18 cellular contexts compared by ENCODE assay signal in the genomic region with DNA sequence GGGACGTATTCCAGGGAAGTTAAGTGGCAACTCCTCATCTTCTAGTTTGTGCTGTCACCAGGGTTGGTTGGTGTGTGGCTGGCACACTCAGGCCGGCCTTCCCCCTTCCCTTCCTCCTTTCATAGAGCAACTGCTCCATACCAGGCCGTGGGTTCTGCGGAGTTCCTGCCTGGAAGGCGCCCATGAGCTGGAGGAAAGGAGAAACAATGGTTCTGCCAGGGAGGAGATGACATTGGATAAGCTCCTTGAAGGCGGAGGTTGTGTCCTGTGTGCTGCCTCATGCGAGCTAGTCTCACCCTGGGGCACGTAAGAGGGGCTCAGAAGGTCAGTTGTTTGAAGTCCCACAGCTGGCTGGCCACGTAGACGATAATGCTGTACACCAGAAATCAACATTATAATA. TPM values are rescaled to one million over a fixed set of nuclear protein-coding genes. Genes with fewer than 3 reads are reported as not detected.
"Had no signal": no experiment of that assay in that cellular context is flagged by ENCODE, and none has a peak within 500 bp of the region (broad histone marks: within the 10 kb centered on the region; RNA-seq: fewer than 3 reads in every experiment).

No MANE protein-coding gene starts in this region.

- H3K4me1 ChIP-seq: psoas muscle had no signal

- ATAC-seq: foreskin keratinocyte; left lobe of liver; natural killer cell treated with Interleukin-12 subunit alpha and Interleukin-12 subunit beta and Interleukin-15 and Interleukin-18, amount 100 ng/mL, for 72 hours; psoas muscle; sciatic nerve; stimulated activated naive CD8-positive, alpha-beta T cell treated with anti-CD3 and anti-CD28 coated beads, Interleukin-15, amount 100 ng/mL, for 72 hours had no signal

- H3K36me3 Mint-ChIP-seq: activated naive CD8-positive, alpha-beta T cell treated with anti-CD3 and anti-CD28 coated beads, Interleukin-2, amount 10 ng/mL, durations not matched to agents 7 days and 5 days; natural killer cell treated with Interleukin-12 subunit alpha and Interleukin-12 subunit beta and Interleukin-15 and Interleukin-18, amount 100 ng/mL, for 72 hours had no signal

- H3K4me3 ChIP-seq: psoas muscle, testis, uterus had no signal

- H3K27ac ChIP-seq: foreskin keratinocyte, psoas muscle, testis had no signal

- H3K36me3 ChIP-seq: uterus had no signal

- DNase-seq: activated CD4-positive, alpha-beta T cell treated with anti-CD3 and anti-CD28 coated beads, Interleukin-2, amount 10 ng/mL, durations not matched to agents 24 days and 14 days; activated CD4-positive, CD25-positive, alpha-beta regulatory T cell; activated naive CD8-positive, alpha-beta T cell treated with anti-CD3 and anti-CD28 coated beads, Interleukin-2, amount 10 ng/mL, durations not matched to agents 7 days and 5 days; anterior cingulate cortex; cerebellar nuclear complex; effector memory CD4-positive, alpha-beta T cell; foreskin keratinocyte; occipital lobe; psoas muscle; stimulated activated naive CD8-positive, alpha-beta T cell treated with anti-CD3 and anti-CD28 coated beads, Interleukin-15, amount 100 ng/mL, for 72 hours; SW 1271; testis; uterus had no signal

- H3K9me3 ChIP-seq: psoas muscle, testis, uterus had no signal

- H3K4me1 Mint-ChIP-seq: activated CD4-positive, alpha-beta T cell treated with anti-CD3 and anti-CD28 coated beads, Interleukin-2, amount 10 ng/mL, durations not matched to agents 24 days and 14 days; activated naive CD8-positive, alpha-beta T cell treated with anti-CD3 and anti-CD28 coated beads, Interleukin-2, amount 10 ng/mL, durations not matched to agents 7 days and 5 days; stimulated activated naive CD8-positive, alpha-beta T cell treated with anti-CD3 and anti-CD28 coated beads, Interleukin-15, amount 100 ng/mL, for 72 hours had no signal

- H3K27ac Mint-ChIP-seq: activated CD4-positive, alpha-beta T cell treated with anti-CD3 and anti-CD28 coated beads, Interleukin-2, amount 10 ng/mL, durations not matched to agents 24 days and 14 days; activated naive CD8-positive, alpha-beta T cell treated with anti-CD3 and anti-CD28 coated beads, Interleukin-2, amount 10 ng/mL, durations not matched to agents 7 days and 5 days; activated T-helper 1 cell treated with anti-CD3 and anti-CD28 coated beads, Interleukin-12 subunit alpha, Interleukin-12 subunit beta, Interleukin-2, Interleukin-4 antibody, amounts not matched to agents 30 ng/mL and 10 ng/mL and 1 ng/mL, durations not matched to agents 14 hours and 24 hours and 36 hours; natural killer cell treated with Interleukin-12 subunit alpha and Interleukin-12 subunit beta and Interleukin-15 and Interleukin-18, amount 100 ng/mL, for 72 hours had no signal

- FAIRE-seq: islet of Langerhans had no signal

- H3K4me3 Mint-ChIP-seq: activated CD4-positive, alpha-beta T cell treated with anti-CD3 and anti-CD28 coated beads, Interleukin-2, amount 10 ng/mL, durations not matched to agents 24 days and 14 days; activated naive CD8-positive, alpha-beta T cell treated with anti-CD3 and anti-CD28 coated beads, Interleukin-2, amount 10 ng/mL, durations not matched to agents 7 days and 5 days; activated T-helper 1 cell treated with anti-CD3 and anti-CD28 coated beads, Interleukin-12 subunit alpha, Interleukin-12 subunit beta, Interleukin-2, Interleukin-4 antibody, amounts not matched to agents 30 ng/mL and 10 ng/mL and 1 ng/mL, durations not matched to agents 14 hours and 24 hours and 36 hours; natural killer cell treated with Interleukin-12 subunit alpha and Interleukin-12 subunit beta and Interleukin-15 and Interleukin-18, amount 100 ng/mL, for 72 hours; stimulated activated naive CD8-positive, alpha-beta T cell treated with anti-CD3 and anti-CD28 coated beads, Interleukin-15, amount 100 ng/mL, for 72 hours had no signal

- H3K9me3 Mint-ChIP-seq: activated CD4-positive, alpha-beta T cell treated with anti-CD3 and anti-CD28 coated beads, Interleukin-2, amount 10 ng/mL, durations not matched to agents 24 days and 14 days; activated naive CD8-positive, alpha-beta T cell treated with anti-CD3 and anti-CD28 coated beads, Interleukin-2, amount 10 ng/mL, durations not matched to agents 7 days and 5 days; activated T-helper 1 cell treated with anti-CD3 and anti-CD28 coated beads, Interleukin-12 subunit alpha, Interleukin-12 subunit beta, Interleukin-2, Interleukin-4 antibody, amounts not matched to agents 30 ng/mL and 10 ng/mL and 1 ng/mL, durations not matched to agents 14 hours and 24 hours and 36 hours; natural killer cell treated with Interleukin-12 subunit alpha and Interleukin-12 subunit beta and Interleukin-15 and Interleukin-18, amount 100 ng/mL, for 72 hours had no signal

- H3K27me3 ChIP-seq: foreskin keratinocyte, testis, uterus had no signal

RNA-seq across cellular contexts. Expression of gene ASAP2, which starts 19.2 kb away (rescaled TPM):
- total RNA-seq: activated naive CD8-positive, alpha-beta T cell treated with anti-CD3 and anti-CD28 coated beads, Interleukin-2, amount 10 ng/mL, durations not matched to agents 7 days and 5 days; natural killer cell treated with Interleukin-12 subunit alpha and Interleukin-12 subunit beta and Interleukin-15 and Interleukin-18, amount 100 ng/mL, for 72 hours had no signal
